In genomic region chr6:110491644-110492317, GRCh38 we compare ENCODE assay signal across 1 cellular context.
TF ChIP-seq lines count a peak whose summit lies in the region.

No MANE protein-coding gene starts in this region.

TF ChIP-seq in GM12878, 131 proteins besides CTCF, POLR2A, EP300 and RAD21 (continued from another document):
- TF ChIP-seq ATF7 (IDR thresholded peaks at IDR 0.05; ENCODE audit: low read depth): peak; percentile 27; the same call in 1 of the 2 replicates
- TF ChIP-seq RELB (IDR thresholded peaks at IDR 0.05; ENCODE audit: low read depth): peak; percentile 28; the same call in 1 of the 2 replicates
- TF ChIP-seq KDM1A (IDR thresholded peaks at IDR 0.05; ENCODE audit: borderline replicate concordance): no peak
- no peak for TF ChIP-seq RUNX3 (IDR thresholded peaks at IDR 0.05; ENCODE audit: low read length)
- TF ChIP-seq IKZF1 (conservative IDR thresholded peaks at IDR 0.05): peak; percentile 49
- peak; percentile 38; the same call in 1 of the 2 replicates for TF ChIP-seq MTA2 (IDR thresholded peaks at IDR 0.05; ENCODE audit: low read depth)
- peak in 1 of 2 experiments; percentile 15; a peak in 2 of 4 replicates for TF ChIP-seq IKZF2 (IDR thresholded peaks at IDR 0.05)
TF ChIP-seq in GM12878: peak in this region for 6.
